In genomic region chr6:103672169-103672568, GRCh38 we compare ENCODE assay signal across 1 cellular context.
TF ChIP-seq lines count a peak whose summit lies in the region.

No MANE protein-coding gene starts in this region.

TF ChIP-seq in H1, 55 proteins besides CTCF, POLR2A, EP300 and RAD21 (continued from another document):
- no peak for TF ChIP-seq POLR2AphosphoS5 (IDR thresholded peaks at IDR 0.05; ENCODE audit: low read depth, low read length)
